Comparison of ENCODE assay signal across 2 cellular contexts in the genomic region with DNA sequence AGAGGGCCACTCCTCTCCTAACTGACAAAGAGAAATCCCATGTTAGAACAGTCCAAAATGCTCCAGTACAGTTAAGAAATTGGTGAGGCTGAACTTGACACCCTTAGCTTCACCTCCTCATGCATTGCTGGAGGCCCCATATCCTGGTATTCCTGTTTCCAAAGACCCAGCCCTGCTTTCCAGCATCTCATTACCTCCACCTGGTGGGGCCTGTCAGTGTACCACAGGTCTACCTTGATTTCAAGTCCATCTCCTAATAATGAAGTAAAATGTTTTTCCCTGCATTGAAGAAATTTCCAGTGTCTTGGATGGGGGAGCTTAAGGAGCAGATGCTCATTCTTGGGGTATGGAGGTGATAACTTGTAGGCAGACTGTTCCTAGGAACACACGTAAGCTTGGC.
TF ChIP-seq lines count a peak whose summit lies in the region.

No MANE protein-coding gene starts in this region.

TF ChIP-seq in SK-N-SH, 30 proteins besides CTCF, POLR2A, EP300 and RAD21 (continued from another document):
- no peak for TF ChIP-seq SIN3A (IDR thresholded peaks at IDR 0.05; ENCODE audit: borderline replicate concordance, low read depth, low read length)
- TF ChIP-seq FOXM1 (IDR thresholded peaks at IDR 0.05; ENCODE audit: low read depth): no peak
- TF ChIP-seq ELF1 (IDR thresholded peaks at IDR 0.05): no peak
- no peak for TF ChIP-seq CHD2 (IDR thresholded peaks at IDR 0.05; ENCODE audit: low read length, partially characterized antibody)
- no peak for TF ChIP-seq EZH2phosphoT487 (IDR thresholded peaks at IDR 0.05; ENCODE audit: borderline replicate concordance, low read depth)
- TF ChIP-seq IRF3 (IDR thresholded peaks at IDR 0.05; ENCODE audit: low read depth, low read length): no peak

TF ChIP-seq in SK-N-SH treated with all-trans-retinoic acid at 6 μM for 48 hours, 23 proteins besides CTCF, POLR2A, EP300 and RAD21 (continued from another document):
- TF ChIP-seq OSR1 (CRISPR knock-in tag; IDR thresholded peaks at IDR 0.05) (no peak), CSDC2 (CRISPR knock-in tag; IDR thresholded peaks at IDR 0.05) (no peak)
